ENCODE assay signal across 8 cellular contexts in the genomic region with DNA sequence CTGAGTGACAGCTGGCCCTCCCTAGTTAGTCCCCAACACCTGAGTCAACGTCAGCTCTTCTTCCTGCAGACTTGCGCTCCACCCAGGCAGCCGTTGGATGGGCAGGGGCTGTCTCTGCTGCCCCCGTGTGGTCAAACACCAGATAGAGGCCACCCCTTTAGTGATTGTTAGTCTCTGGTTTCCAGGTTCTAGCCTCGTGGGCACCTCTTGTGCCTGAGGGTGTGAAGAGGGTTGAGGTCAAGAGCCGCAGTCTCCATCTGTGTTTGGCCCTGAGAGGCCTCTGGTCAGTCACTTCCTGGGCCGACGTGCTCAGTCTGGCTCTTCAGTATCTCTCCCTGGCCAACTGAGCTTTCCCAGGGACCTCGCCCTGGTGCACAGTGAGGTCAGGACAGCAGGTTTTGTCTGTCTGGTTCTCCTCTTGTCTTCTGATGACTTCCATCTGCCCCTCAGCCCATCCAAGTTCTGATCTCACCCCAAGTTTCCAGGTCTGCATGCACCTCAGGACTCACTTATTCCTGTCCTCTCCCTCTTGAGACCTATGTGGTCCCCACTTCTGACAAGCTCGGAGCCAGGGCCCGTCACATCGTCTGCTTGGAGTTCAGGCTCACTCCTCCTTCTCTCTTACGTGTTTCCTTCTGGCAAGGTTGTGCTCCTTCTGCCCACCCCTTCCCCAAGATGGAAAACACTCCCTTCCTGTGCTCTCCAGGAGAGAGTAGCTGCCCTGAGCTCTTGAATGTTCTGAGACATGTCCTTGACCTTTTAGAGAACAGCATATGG. TPM values are rescaled to one million over a fixed set of nuclear protein-coding genes. Genes with fewer than 3 reads are reported as not detected.
A peak's percentile ranks its signal among the peaks of the same experiment; 100 is the strongest.
DNase-seq lines count a peak whose midpoint lies in the region; TF ChIP-seq lines count a peak whose summit lies in the region.

No MANE protein-coding gene starts in this region.

- H3K36me3 ChIP-seq in OCI-LY3 (replicated peaks; ENCODE audit: low read depth, low read length) (no peaks in the 10 kb centered on the region), parathyroid adenoma (ENCODE audit: control insufficient read depth, insufficient read depth, low read length) (no peaks in the 10 kb centered on the region), vagina (peaks cover 0 to 27% of the 10 kb centered on the region in 2 donors)

- no peak for TF ChIP-seq POLR2A in vagina (IDR thresholded peaks at IDR 0.05)

- CTCF ChIA-PET in HEK293T (lab: Yijun Ruan, JAX), result interaction anchor here (0.5 to 2.3 kb wide), 19 partner anchors 9 to 616 kb away, joined by 3 to 27 read pairs (median 5); no protein-coding TSS in a partner anchor

- H2AFZ ChIP-seq in OCI-LY3 (ENCODE audit: low read depth, low read length), result no peak overlapping the region
- no peak overlapping the region for H2AFZ ChIP-seq in parathyroid adenoma

- no peak overlapping the region for H3K27ac ChIP-seq in OCI-LY3 (ENCODE audit: low read length)
- H3K27ac ChIP-seq in parathyroid adenoma, result no peak overlapping the region
- H3K27ac ChIP-seq in vagina, result no peak overlapping the region

- H3K9ac ChIP-seq in OCI-LY3 (ENCODE audit: low read length) (no peak overlapping the region), parathyroid adenoma (no peak overlapping the region)

- H3K9me3 ChIP-seq in OCI-LY3 (ENCODE audit: insufficient read depth, low read length) (no peaks in the 10 kb centered on the region), parathyroid adenoma (ENCODE audit: control insufficient read depth, low read length) (no peaks in the 10 kb centered on the region), vagina (no peaks in the 10 kb centered on the region)

- H3K27ac Mint-ChIP-seq in CD14-positive monocyte, result no peak overlapping the region

- no peaks in the 10 kb centered on the region for H4K20me1 ChIP-seq in OCI-LY3 (ENCODE audit: insufficient read depth, low read length)

- H3K79me2 ChIP-seq in OCI-LY3 (ENCODE audit: low read length) (no peaks in the 10 kb centered on the region), parathyroid adenoma (peaks cover under 1% of the 10 kb centered on the region)

- POLR2A ChIA-PET in HEK293T (lab: Yijun Ruan, JAX), result interaction anchor here (0.7 to 1.5 kb wide), 2 partner anchors 22 to 71 kb away, joined by 3 to 6 read pairs; a partner anchor contains a TSS

- H3K27me3 Mint-ChIP-seq in CD14-positive monocyte (ENCODE audit: low read depth in 3 of 3), result peaks cover 11 to 21% (median 13%) of the 10 kb centered on the region in 3 donors

- H3K9me3 Mint-ChIP-seq in CD14-positive monocyte, result no peaks in the 10 kb centered on the region

- H3K4me1 Mint-ChIP-seq in CD14-positive monocyte, result peaks cover 2% of the 10 kb centered on the region

- no peaks in the 10 kb centered on the region; the same call in 1 of the 2 replicates for H3K27me3 ChIP-seq in OCI-LY3 (ENCODE audit: low read depth, low read length)
- H3K27me3 ChIP-seq in parathyroid adenoma (ENCODE audit: control insufficient read depth, insufficient read depth, low read length), result no peaks in the 10 kb centered on the region
- no peaks in the 10 kb centered on the region for H3K27me3 ChIP-seq in vagina

- intact Hi-C loops in CD14-positive monocyte (cut with micrococcal nuclease) (loop anchor here (2.0 to 5.0 kb wide), 4 partner anchors 68 to 423 kb away; no protein-coding TSS in a partner anchor), vagina (cut with DNase I) (loop anchor here (5.0 to 10.0 kb wide), 2 partner anchors 68 to 130 kb away; no protein-coding TSS in a partner anchor)

- no peak overlapping the region for H3K4me3 Mint-ChIP-seq in CD14-positive monocyte

- H3K4me1 ChIP-seq in OCI-LY3 (ENCODE audit: low read length) (peaks cover 1% of the 10 kb centered on the region), parathyroid adenoma (no peaks in the 10 kb centered on the region), vagina (no peaks in the 10 kb centered on the region)

- H3K4me2 ChIP-seq in OCI-LY3 (ENCODE audit: low read length), result peak overlapping the region; percentile 19; the same call in 1 of the 2 replicates
- no peak overlapping the region for H3K4me2 ChIP-seq in parathyroid adenoma (ENCODE audit: low read length)

- H3K4me3 ChIP-seq in OCI-LY3 (ENCODE audit: low read length) (no peak overlapping the region), parathyroid adenoma (ENCODE audit: low read depth, low read length) (no peak overlapping the region), vagina (no peak overlapping the region)

- H3K36me3 Mint-ChIP-seq in CD14-positive monocyte, result no peaks in the 10 kb centered on the region

- peak; percentile 79 for TF ChIP-seq CTCF in CD14-positive monocyte (IDR thresholded peaks at IDR 0.05)
- peak; percentile 90 for TF ChIP-seq CTCF in OCI-LY3 (IDR thresholded peaks at IDR 0.05; ENCODE audit: low read depth, low read length)
- TF ChIP-seq CTCF in parathyroid adenoma (IDR thresholded peaks at IDR 0.05), result peak; percentile 66
- TF ChIP-seq CTCF in vagina (IDR thresholded peaks at IDR 0.05), result peak; percentile 59 to 74 (median 66)

- DNase-seq in CD14-positive monocyte (ENCODE audit: low spot score) (peak; percentile 52), HEK293T (ENCODE audit: extremely low spot score) (peak; percentile 76), activated T-cell treated with anti-CD3 and anti-CD28 coated beads for 48 hours (ENCODE audit: low read depth) (peak; percentile 70), fibroblast of peridontal ligament (ENCODE audit: extremely low read depth) (peak; percentile 40), vagina (ENCODE audit: extremely low spot score in 2 of 2) (no peak), middle frontal gyrus (ENCODE audit: extremely low spot score, low spot score) (no peak)

TF ChIP-seq in HEK293T, 16 proteins besides CTCF, POLR2A, EP300 and RAD21:
- no peak for TF ChIP-seq TARDBP (IDR thresholded peaks at IDR 0.05)
- TF ChIP-seq, protein P1, sequence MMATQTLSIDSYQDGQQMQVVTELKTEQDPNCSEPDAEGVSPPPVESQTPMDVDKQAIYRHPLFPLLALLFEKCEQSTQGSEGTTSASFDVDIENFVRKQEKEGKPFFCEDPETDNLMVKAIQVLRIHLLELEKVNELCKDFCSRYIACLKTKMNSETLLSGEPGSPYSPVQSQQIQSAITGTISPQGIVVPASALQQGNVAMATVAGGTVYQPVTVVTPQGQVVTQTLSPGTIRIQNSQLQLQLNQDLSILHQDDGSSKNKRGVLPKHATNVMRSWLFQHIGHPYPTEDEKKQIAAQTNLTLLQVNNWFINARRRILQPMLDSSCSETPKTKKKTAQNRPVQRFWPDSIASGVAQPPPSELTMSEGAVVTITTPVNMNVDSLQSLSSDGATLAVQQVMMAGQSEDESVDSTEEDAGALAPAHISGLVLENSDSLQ (IDR thresholded peaks at IDR 0.05), result peak; percentile 57; the same call in 1 of the 2 replicates

RNA-seq across cellular contexts. Expression of a gene that starts 20.9 kb away (rescaled TPM):
- polyA plus RNA-seq in CD14-positive monocyte, result under 1 TPM; 0.52 to 0.64 TPM
- total RNA-seq in vagina, result 78.1 TPM

RNA-seq across cellular contexts. Expression of a gene that starts 48.1 kb away (rescaled TPM):
- not detected for polyA plus RNA-seq in CD14-positive monocyte
- total RNA-seq in vagina, result 5.6 TPM

Comparison
In these comparisons a context has a peak if more than half of its experiments do, and no peak if none do; other contexts are left out.
1. DNase-seq: peak in CD14-positive monocyte (single experiment), HEK293T (single experiment), activated T-cell treated with anti-CD3 and anti-CD28 coated beads for 48 hours (single experiment) and fibroblast of peridontal ligament (single experiment); none in vagina (0 of 2) and middle frontal gyrus (single experiment).
2. Peak in every context shown above with its lines, with median percentiles within 50 percentile points of each other: CTCF ChIP-seq.